18 cellular contexts compared by ENCODE assay signal in genomic region chr3:31270010-31270409, GRCh38.
A peak's percentile ranks its signal among the peaks of the same experiment; 100 is the strongest.
DNase-seq lines count a peak whose midpoint lies in the region; ATAC-seq, FAIRE-seq and TF ChIP-seq lines count a peak whose summit lies in the region.
"Had no signal": no experiment of that assay in that cellular context is flagged by ENCODE, and none has a peak within 500 bp of the region (broad histone marks: within the 10 kb centered on the region; RNA-seq: fewer than 3 reads in every experiment).

No MANE protein-coding gene starts in this region.

- H4K20me1 ChIP-seq in HepG2 (ENCODE audit: insufficient read depth, low read length) (no peaks in the 10 kb centered on the region), K562 (replicated peaks; ENCODE audit: control insufficient read depth, insufficient read depth, low read length) (no peaks in the 10 kb centered on the region)
- H4K20me1 ChIP-seq: BLaER1 treated with 17β-estradiol and CSF1 and Interleukin-3, amounts not matched to agents 10 nM and 100 nM had no signal

- H3K36me3 ChIP-seq in HepG2 (replicated peaks in 1 of 2; ENCODE audit: control insufficient read depth in 1 of 2, insufficient read depth in 2 of 2, low read length in 2 of 2) (no peaks in the 10 kb centered on the region), right lobe of liver (no peaks in the 10 kb centered on the region), HEK293 (ENCODE audit: control insufficient read depth in 2 of 2, insufficient read depth in 1 of 2, low read length in 2 of 2) (no peaks in the 10 kb centered on the region), K562 (ENCODE audit: control insufficient read depth, insufficient read depth, low read length) (no peaks in the 10 kb centered on the region), HAP-1 (replicated peaks) (no peaks in the 10 kb centered on the region)
- H3K36me3 ChIP-seq: BLaER1 treated with 17β-estradiol and CSF1 and Interleukin-3, amounts not matched to agents 10 nM and 100 nM had no signal

- H3K9me3 ChIP-seq in HepG2 (ENCODE audit: low read length) (no peaks in the 10 kb centered on the region), right lobe of liver (no peaks in the 10 kb centered on the region), HEK293 (ENCODE audit: control insufficient read depth, insufficient read depth, low read depth, low read length) (no peaks in the 10 kb centered on the region), K562 (replicated peaks; ENCODE audit: control insufficient read depth, insufficient read depth, low read depth, low read length) (no peaks in the 10 kb centered on the region), HAP-1 (no peaks in the 10 kb centered on the region)
- H3K9me3 ChIP-seq: A549 had no signal

- POLR2A ChIA-PET in HepG2 (lab: Yijun Ruan, JAX) (no interaction called here), HEK293 (lab: Yijun Ruan, JAX) (no interaction called here), K562 (lab: Yijun Ruan, JAX) (no interaction called here)

- H3K79me2 ChIP-seq in HepG2 (ENCODE audit: insufficient read depth, low read length) (no peaks in the 10 kb centered on the region), K562 (ENCODE audit: control insufficient read depth, insufficient read depth, low read length) (no peaks in the 10 kb centered on the region)

- in situ Hi-C loops in HepG2 (cut with HindIII; ENCODE audit: extremely low pct_ligation_motif_present, low pct_unique_long_range_greater_than_20kb) (no loop called here), K562 (cut with MboI) (no loop called here), HAP-1 (cut with MboI; ENCODE audit: low sequenced_read_pairs) (no loop called here)

- TF ChIP-seq CTCF in HepG2 (CRISPR knock-in tag; IDR thresholded peaks at IDR 0.05) (no peak), right lobe of liver (IDR thresholded peaks at IDR 0.05) (no peak), HEK293 (tag by site-specific recombination; IDR thresholded peaks at IDR 0.05) (no peak), K562 (IDR thresholded peaks at IDR 0.05 in 2 of 3, conservative IDR thresholded peaks at IDR 0.05 in 1 of 3; ENCODE audit: insufficient read depth in 2 of 3, low read depth in 1 of 3, low read length in 3 of 3) (no peak)

- TF ChIP-seq POLR2A in HepG2 (IDR thresholded peaks at IDR 0.05; ENCODE audit: insufficient read depth in 1 of 2, low read depth in 2 of 2, low read length in 2 of 2) (no peak), right lobe of liver (IDR thresholded peaks at IDR 0.05) (no peak), K562 (conservative IDR thresholded peaks at IDR 0.05) (no peak)

- peaks cover 32% of the 10 kb centered on the region for H3K4me1 ChIP-seq in HepG2 (ENCODE audit: insufficient read depth, low read length)
- peaks cover 0 to 8% (median 2%) of the 10 kb centered on the region in 4 donors for H3K4me1 ChIP-seq in right lobe of liver
- H3K4me1 ChIP-seq in HEK293 (ENCODE audit: control insufficient read depth, insufficient read depth, low read length), result no peaks in the 10 kb centered on the region
- H3K4me1 ChIP-seq in K562 (replicated peaks in 1 of 2; ENCODE audit: control insufficient read depth in 2 of 2, insufficient read depth in 2 of 2, low read length in 2 of 2), result no peaks in the 10 kb centered on the region
- H3K4me1 ChIP-seq in HAP-1, result no peaks in the 10 kb centered on the region

- no peak overlapping the region for H3K27ac ChIP-seq in HepG2 (ENCODE audit: extremely low read length, insufficient read depth, low read length)
- no peak overlapping the region for H3K27ac ChIP-seq in right lobe of liver
- no peak overlapping the region for H3K27ac ChIP-seq in HEK293 (ENCODE audit: extremely low read depth, low read depth, low read length)
- H3K27ac ChIP-seq in K562 (ENCODE audit: extremely low read depth, low read depth, low read length), result no peak overlapping the region
- H3K27ac ChIP-seq: 22Rv1; A549; BLaER1 treated with 17β-estradiol and CSF1 and Interleukin-3, amounts not matched to agents 10 nM and 100 nM; C4-2B had no signal

- no peaks in the 10 kb centered on the region for H3K9me1 ChIP-seq in K562 (ENCODE audit: control insufficient read depth, insufficient read depth, low read length)

- DNase-seq in HepG2 (ENCODE audit: low spot score), result no peak
- DNase-seq in right lobe of liver, result no peak
- DNase-seq in K562 (ENCODE audit: extremely low read depth in 1 of 4, low spot score in 3 of 4), result no peak
- DNase-seq in HAP-1 (ENCODE audit: low spot score in 2 of 2), result no peak
- DNase-seq: AML-193; CD4-positive, alpha-beta T cell; CD8-positive, alpha-beta T cell; DMS79 treated with DMSO at 0.1 percent for 48 hours; GF-D8 had no signal

- CTCF ChIA-PET in HepG2 (lab: Yijun Ruan, JAX; ENCODE audit: low intra/inter-chr PET ratio, low total read pairs), result no interaction called here
- CTCF ChIA-PET in HEK293 (lab: Yijun Ruan, JAX), result no interaction called here
- CTCF ChIA-PET in K562 (lab: Yijun Ruan, JAX; ENCODE audit: low intra/inter-chr PET ratio), result no interaction called here

- H3K4me3 ChIP-seq in HepG2 (replicated peaks in 1 of 3; ENCODE audit: insufficient read depth in 1 of 3, low read depth in 2 of 3, low read length in 3 of 3), result no peak overlapping the region
- no peak overlapping the region for H3K4me3 ChIP-seq in right lobe of liver
- no peak overlapping the region for H3K4me3 ChIP-seq in HEK293 (ENCODE audit: low read depth, low read length)
- no peak overlapping the region for H3K4me3 ChIP-seq in K562
- no peak overlapping the region for H3K4me3 ChIP-seq in HAP-1
- H3K4me3 ChIP-seq: A549; BLaER1 treated with 17β-estradiol and CSF1 and Interleukin-3, amounts not matched to agents 10 nM and 100 nM had no signal

- TF ChIP-seq EP300 in HepG2 (IDR thresholded peaks at IDR 0.05; ENCODE audit: low read depth in 2 of 2, low read length in 2 of 2), result no peak
- TF ChIP-seq EP300 in HepG2 (CRISPR knock-in tag; IDR thresholded peaks at IDR 0.05; ENCODE audit: borderline replicate concordance), result no peak
- TF ChIP-seq EP300 in K562 (IDR thresholded peaks at IDR 0.05; ENCODE audit: low read length), result no peak

- H2AFZ ChIP-seq in HepG2 (ENCODE audit: low read length) (no peak overlapping the region), K562 (ENCODE audit: low read depth, low read length) (no peak overlapping the region)

- intact Hi-C loops in HepG2 (cut with micrococcal nuclease; ENCODE audit: unreplicated experiment) (no loop called here), right lobe of liver (cut with DNase I) (no loop called here), K562 (cut with micrococcal nuclease) (no loop called here)

- no peak for FAIRE-seq in HepG2 (lab: Jason Lieb, UNC)
- no peak for FAIRE-seq in K562 (lab: Jason Lieb, UNC)
- FAIRE-seq: A549, D721Med, G401.6, GM12891 had no signal

- ATAC-seq in HepG2, result no peak
- no peak for ATAC-seq in right lobe of liver
- ATAC-seq in K562, result no peak
- no peak for ATAC-seq in GM18907 (IDR thresholded peaks at IDR 0.05; ENCODE audit: unreplicated experiment)
- ATAC-seq: A549; CD8-positive, alpha-beta T cell had no signal

- no peaks in the 10 kb centered on the region; a peak in 1 of 5 replicates for H3K27me3 ChIP-seq in HepG2 (ENCODE audit: control insufficient read depth in 1 of 2, insufficient read depth in 2 of 2, low read length in 2 of 2)
- H3K27me3 ChIP-seq in right lobe of liver, result no peaks in the 10 kb centered on the region
- 0 out of 5 replicates have a peak, but pooled peaks cover 0 to 3% of the 10 kb centered on the region in 2 experiments for H3K27me3 ChIP-seq in K562 (ENCODE audit: control insufficient read depth in 2 of 2, insufficient read depth in 2 of 2, low read length in 2 of 2)
- H3K27me3 ChIP-seq in HAP-1 (ENCODE audit: low read depth), result no peaks in the 10 kb centered on the region
- H3K27me3 ChIP-seq: BLaER1 treated with 17β-estradiol and CSF1 and Interleukin-3, amounts not matched to agents 10 nM and 100 nM had no signal

- H3K4me2 ChIP-seq in HepG2 (ENCODE audit: low read depth, low read length) (no peak overlapping the region), K562 (ENCODE audit: insufficient read depth, low read length) (no peak overlapping the region)
- H3K4me2 ChIP-seq: A549; BLaER1 treated with 17β-estradiol and CSF1 and Interleukin-3, amounts not matched to agents 10 nM and 100 nM had no signal

- no peak overlapping the region for H3K9ac ChIP-seq in HepG2 (ENCODE audit: insufficient read depth, low read depth, low read length)
- no peak overlapping the region for H3K9ac ChIP-seq in K562 (ENCODE audit: insufficient read depth in 1 of 2, low read depth in 2 of 2, low read length in 2 of 2)
- H3K9ac ChIP-seq: BLaER1 treated with 17β-estradiol and CSF1 and Interleukin-3, amounts not matched to agents 10 nM and 100 nM had no signal

- no peak for TF ChIP-seq RAD21 in HepG2 (CRISPR knock-in tag; IDR thresholded peaks at IDR 0.05)
- no peak for TF ChIP-seq RAD21 in K562 (CRISPR knock-in tag; conservative IDR thresholded peaks at IDR 0.05 in 1 of 2, IDR thresholded peaks at IDR 0.05 in 1 of 2)

- BruUV-seq in HepG2 (replicated peaks; lab: Mats Ljungman, UMichigan) (no TSS peak), K562 (replicated peaks; lab: Mats Ljungman, UMichigan) (no TSS peak)

TF ChIP-seq in HEK293, 187 proteins besides CTCF, POLR2A, EP300 and RAD21 (continues in another document):
- TF ChIP-seq ZBTB7A (tag by site-specific recombination; IDR thresholded peaks at IDR 0.05; ENCODE audit: low read depth), result no peak
- TF ChIP-seq ZNF768 (tag by site-specific recombination; IDR thresholded peaks at IDR 0.05), result no peak
- TF ChIP-seq ZBTB1 (tag by site-specific recombination; IDR thresholded peaks at IDR 0.05), result no peak
- TF ChIP-seq ZNF335 (tag by site-specific recombination; conservative IDR thresholded peaks at IDR 0.05), result no peak
- TF ChIP-seq ZNF366 (tag by site-specific recombination; conservative IDR thresholded peaks at IDR 0.05), result peak; percentile 80
- no peak for TF ChIP-seq HOXA7 (CRISPR knock-in tag; IDR thresholded peaks at IDR 0.05; ENCODE audit: borderline replicate concordance)
- TF ChIP-seq ZNF621 (tag by site-specific recombination; IDR thresholded peaks at IDR 0.05), result 0 out of 2 replicates have a peak, but pooled peaks have one; percentile 38

TF ChIP-seq in K562, 482 proteins besides CTCF, POLR2A, EP300 and RAD21 (continues in another document):
- TF ChIP-seq, protein P1, sequence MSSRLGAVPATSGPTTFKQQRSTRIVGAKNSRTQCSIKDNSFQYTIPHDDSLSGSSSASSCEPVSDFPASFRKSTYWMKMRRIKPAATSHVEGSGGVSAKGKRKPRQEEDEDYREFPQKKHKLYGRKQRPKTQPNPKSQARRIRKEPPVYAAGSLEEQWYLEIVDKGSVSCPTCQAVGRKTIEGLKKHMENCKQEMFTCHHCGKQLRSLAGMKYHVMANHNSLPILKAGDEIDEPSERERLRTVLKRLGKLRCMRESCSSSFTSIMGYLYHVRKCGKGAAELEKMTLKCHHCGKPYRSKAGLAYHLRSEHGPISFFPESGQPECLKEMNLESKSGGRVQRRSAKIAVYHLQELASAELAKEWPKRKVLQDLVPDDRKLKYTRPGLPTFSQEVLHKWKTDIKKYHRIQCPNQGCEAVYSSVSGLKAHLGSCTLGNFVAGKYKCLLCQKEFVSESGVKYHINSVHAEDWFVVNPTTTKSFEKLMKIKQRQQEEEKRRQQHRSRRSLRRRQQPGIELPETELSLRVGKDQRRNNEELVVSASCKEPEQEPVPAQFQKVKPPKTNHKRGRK (tag; IDR thresholded peaks at IDR 0.05), result peak; percentile 81
